1 cellular context compared by ENCODE assay signal in genomic region chr7:158684329-158684728, GRCh38.
TF ChIP-seq lines count a peak whose summit lies in the region.

No MANE protein-coding gene starts in this region.

TF ChIP-seq in SK-N-SH, 30 proteins besides CTCF, POLR2A, EP300 and RAD21 (continued from another document):
- TF ChIP-seq, protein P1, sequence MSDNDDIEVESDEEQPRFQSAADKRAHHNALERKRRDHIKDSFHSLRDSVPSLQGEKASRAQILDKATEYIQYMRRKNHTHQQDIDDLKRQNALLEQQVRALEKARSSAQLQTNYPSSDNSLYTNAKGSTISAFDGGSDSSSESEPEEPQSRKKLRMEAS (IDR thresholded peaks at IDR 0.05; ENCODE audit: low read depth) = peak; percentile 16; the same call in 1 of the 2 replicates
- TF ChIP-seq PBX3 (IDR thresholded peaks at IDR 0.05) = peak; percentile 39; the same call in 1 of the 2 replicates
- TF ChIP-seq NFIC (IDR thresholded peaks at IDR 0.05; ENCODE audit: borderline replicate concordance) = no peak; the same call in 1 of the 2 replicates
- peak; percentile 64; the same call in 1 of the 2 replicates for TF ChIP-seq TEAD4 (IDR thresholded peaks at IDR 0.05; ENCODE audit: borderline replicate concordance, insufficient read depth)
- TF ChIP-seq, protein P2, sequence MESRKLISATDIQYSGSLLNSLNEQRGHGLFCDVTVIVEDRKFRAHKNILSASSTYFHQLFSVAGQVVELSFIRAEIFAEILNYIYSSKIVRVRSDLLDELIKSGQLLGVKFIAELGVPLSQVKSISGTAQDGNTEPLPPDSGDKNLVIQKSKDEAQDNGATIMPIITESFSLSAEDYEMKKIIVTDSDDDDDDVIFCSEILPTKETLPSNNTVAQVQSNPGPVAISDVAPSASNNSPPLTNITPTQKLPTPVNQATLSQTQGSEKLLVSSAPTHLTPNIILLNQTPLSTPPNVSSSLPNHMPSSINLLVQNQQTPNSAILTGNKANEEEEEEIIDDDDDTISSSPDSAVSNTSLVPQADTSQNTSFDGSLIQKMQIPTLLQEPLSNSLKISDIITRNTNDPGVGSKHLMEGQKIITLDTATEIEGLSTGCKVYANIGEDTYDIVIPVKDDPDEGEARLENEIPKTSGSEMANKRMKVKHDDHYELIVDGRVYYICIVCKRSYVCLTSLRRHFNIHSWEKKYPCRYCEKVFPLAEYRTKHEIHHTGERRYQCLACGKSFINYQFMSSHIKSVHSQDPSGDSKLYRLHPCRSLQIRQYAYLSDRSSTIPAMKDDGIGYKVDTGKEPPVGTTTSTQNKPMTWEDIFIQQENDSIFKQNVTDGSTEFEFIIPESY (IDR thresholded peaks at IDR 0.05; ENCODE audit: borderline replicate concordance, low read depth) = no peak
- no peak for TF ChIP-seq NRF1 (IDR thresholded peaks at IDR 0.05; ENCODE audit: low read depth, low read length)
- TF ChIP-seq TCF12 (IDR thresholded peaks at IDR 0.05) = peak; percentile 44
- TF ChIP-seq USF2 (IDR thresholded peaks at IDR 0.05; ENCODE audit: borderline replicate concordance, low read depth, low read length) = no peak
- no peak for TF ChIP-seq SMC3 (IDR thresholded peaks at IDR 0.05; ENCODE audit: low read depth, low read length)
- TF ChIP-seq RFX5 (IDR thresholded peaks at IDR 0.05; ENCODE audit: low read length) = no peak
- TF ChIP-seq EZH2phosphoT487 (IDR thresholded peaks at IDR 0.05; ENCODE audit: borderline replicate concordance, low read depth) = no peak
- TF ChIP-seq MEF2A (IDR thresholded peaks at IDR 0.05; ENCODE audit: borderline replicate concordance, low read depth) = no peak
- TF ChIP-seq RXRA (IDR thresholded peaks at IDR 0.05; ENCODE audit: borderline replicate concordance, low read depth) = no peak
- peak; percentile 45; the same call in 1 of the 2 replicates for TF ChIP-seq FOSL2 (IDR thresholded peaks at IDR 0.05; ENCODE audit: borderline replicate concordance, low read depth)
- no peak for TF ChIP-seq FOXJ3 (CRISPR knock-in tag; IDR thresholded peaks at IDR 0.05)
- no peak for TF ChIP-seq MXI1 (IDR thresholded peaks at IDR 0.05; ENCODE audit: low read depth, low read length)
- no peak for TF ChIP-seq GATA2 (CRISPR knock-in tag; IDR thresholded peaks at IDR 0.05)
- no peak for TF ChIP-seq TAF1 (IDR thresholded peaks at IDR 0.05; ENCODE audit: borderline replicate concordance, low read depth, low read length)
- TF ChIP-seq POLR2AphosphoS5 (IDR thresholded peaks at IDR 0.05; ENCODE audit: low read depth, low read length) = no peak
